In the genomic region with DNA sequence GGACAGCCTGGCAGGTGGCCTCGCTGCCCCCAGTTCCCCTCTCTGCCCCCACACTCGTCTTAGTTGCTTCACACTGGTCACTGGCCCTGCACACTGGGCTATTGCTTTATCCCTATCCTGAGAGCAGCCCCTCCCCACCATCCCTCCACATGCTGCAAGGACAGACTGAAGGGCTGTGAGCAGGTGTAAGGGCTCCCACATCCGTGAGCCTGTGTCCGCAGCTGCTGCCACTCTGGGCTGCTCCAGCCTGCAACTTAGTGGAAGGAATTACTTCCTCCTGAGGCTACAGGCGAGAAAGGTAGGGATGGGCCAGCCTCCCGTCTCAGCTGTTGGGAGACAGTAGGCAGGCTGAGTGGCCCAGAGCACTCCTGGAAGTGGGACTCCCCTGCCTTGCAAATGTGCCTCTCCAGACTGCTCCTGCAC, we compare ENCODE assay signal across 21 cellular contexts. TPM values are rescaled to one million over a fixed set of nuclear protein-coding genes. Genes with fewer than 3 reads are reported as not detected.
DNase-seq lines count a peak whose midpoint lies in the region; ATAC-seq, FAIRE-seq and TF ChIP-seq lines count a peak whose summit lies in the region.
"Had no signal": no experiment of that assay in that cellular context is flagged by ENCODE, and none has a peak within 500 bp of the region (broad histone marks: within the 10 kb centered on the region; RNA-seq: fewer than 3 reads in every experiment).

No MANE protein-coding gene starts in this region.

- TF ChIP-seq CTCF in Panc1 (IDR thresholded peaks at IDR 0.05) = no peak
- TF ChIP-seq CTCF in HepG2 (CRISPR knock-in tag; IDR thresholded peaks at IDR 0.05) = no peak
- TF ChIP-seq CTCF in stomach (IDR thresholded peaks at IDR 0.05) = no peak

- H3K4me1 ChIP-seq in Panc1 (ENCODE audit: control insufficient read depth, insufficient read depth, low read length) = peaks cover 3% of the 10 kb centered on the region; the same call in 1 of the 2 replicates
- H3K4me1 ChIP-seq in HepG2 (ENCODE audit: insufficient read depth, low read length) = peaks cover 27% of the 10 kb centered on the region
- peaks cover 36 to 85% (median 70%) of the 10 kb centered on the region in 4 donors for H3K4me1 ChIP-seq in stomach
- no peaks in the 10 kb centered on the region for H3K4me1 ChIP-seq in effector memory CD4-positive, alpha-beta T cell (ENCODE audit: control insufficient read depth, insufficient read depth, low read length, poor library complexity, severe bottlenecking)
- H3K4me1 ChIP-seq: HAP-1 had no signal

- ATAC-seq in Panc1 (0 out of 2 replicates have a peak, but pooled peaks have one; percentile 9), HepG2 (no peak), HG03196 (IDR thresholded peaks at IDR 0.05; ENCODE audit: unreplicated experiment) (no peak)

- in situ Hi-C loops in Panc1 (cut with HindIII; ENCODE audit: low pct_unique_long_range_greater_than_20kb, low sequenced_read_pairs) (no loop called here), HepG2 (cut with HindIII; ENCODE audit: extremely low pct_ligation_motif_present, low pct_unique_long_range_greater_than_20kb) (no loop called here)

- CTCF ChIA-PET in Panc1 (lab: Charles Lee) (no interaction called here), HepG2 (lab: Yijun Ruan, JAX; ENCODE audit: low intra/inter-chr PET ratio, low total read pairs) (no interaction called here)

- no peaks in the 10 kb centered on the region for H3K36me3 ChIP-seq in Panc1 (ENCODE audit: control insufficient read depth, insufficient read depth, low read length)
- H3K36me3 ChIP-seq in HepG2 (replicated peaks in 1 of 2; ENCODE audit: control insufficient read depth in 1 of 2, insufficient read depth in 2 of 2, low read length in 2 of 2) = peaks cover 7 to 11% of the 10 kb centered on the region in 2 experiments; a peak in 3 of 5 replicates
- H3K36me3 ChIP-seq in stomach = peaks cover 0 to 27% (median 17%) of the 10 kb centered on the region in 4 donors
- peaks cover 3% of the 10 kb centered on the region for H3K36me3 ChIP-seq in effector memory CD4-positive, alpha-beta T cell (ENCODE audit: control insufficient read depth, insufficient read depth, low read length)
- H3K36me3 ChIP-seq: HAP-1 had no signal

- H3K9ac ChIP-seq in HepG2 (ENCODE audit: insufficient read depth, low read depth, low read length) = no peak overlapping the region

- no peak overlapping the region for H3K4me2 ChIP-seq in HepG2 (ENCODE audit: low read depth, low read length)

- no peak for FAIRE-seq in HepG2 (lab: Jason Lieb, UNC)
- FAIRE-seq: frontal cortex, GM12892 had no signal

- no peak overlapping the region for H3K4me3 ChIP-seq in Panc1 (ENCODE audit: low read depth in 2 of 2, low read length in 2 of 2)
- no peak overlapping the region for H3K4me3 ChIP-seq in HepG2 (replicated peaks in 1 of 3; ENCODE audit: insufficient read depth in 1 of 3, low read depth in 2 of 3, low read length in 3 of 3)
- no peak overlapping the region for H3K4me3 ChIP-seq in stomach
- no peak overlapping the region for H3K4me3 ChIP-seq in effector memory CD4-positive, alpha-beta T cell (ENCODE audit: insufficient read depth, low read depth, low read length, poor library complexity, severe bottlenecking)
- H3K4me3 ChIP-seq: dorsolateral prefrontal cortex, HAP-1 had no signal

- H2AFZ ChIP-seq in HepG2 (ENCODE audit: low read length) = no peak overlapping the region

- TF ChIP-seq RAD21 in HepG2 (CRISPR knock-in tag; IDR thresholded peaks at IDR 0.05) = no peak

- no peak for TF ChIP-seq EP300 in HepG2 (IDR thresholded peaks at IDR 0.05; ENCODE audit: low read depth in 2 of 2, low read length in 2 of 2)
- no peak for TF ChIP-seq EP300 in HepG2 (CRISPR knock-in tag; IDR thresholded peaks at IDR 0.05; ENCODE audit: borderline replicate concordance)
- TF ChIP-seq EP300 in stomach (IDR thresholded peaks at IDR 0.05) = no peak

- peaks cover 3% of the 10 kb centered on the region for H3K79me2 ChIP-seq in HepG2 (ENCODE audit: insufficient read depth, low read length)

- TF ChIP-seq POLR2A in HepG2 (IDR thresholded peaks at IDR 0.05; ENCODE audit: insufficient read depth in 1 of 2, low read depth in 2 of 2, low read length in 2 of 2) (no peak), stomach (IDR thresholded peaks at IDR 0.05) (no peak)

- H4K20me1 ChIP-seq in HepG2 (ENCODE audit: insufficient read depth, low read length) = peaks cover 2% of the 10 kb centered on the region; the same call in 1 of the 2 replicates

- DNase-seq in Panc1 (ENCODE audit: low read depth, low spot score) (no peak), HepG2 (ENCODE audit: low spot score) (no peak), stomach (no peak), NCI-H2196 (lab: John Stamatoyannopoulos, UW; ENCODE audit: unreplicated experiment) (no peak)
- no peak for DNase-seq in effector memory CD4-positive, alpha-beta T cell
- DNase-seq: activated gamma-delta T cell; amygdala; caudate nucleus; CD4-positive, alpha-beta T cell; dorsolateral prefrontal cortex; erythroblast; mesendoderm; NCI-H2171; NCI-H82; SIG-M5 had no signal

- intact Hi-C loops in Panc1 (cut with micrococcal nuclease; ENCODE audit: unreplicated experiment) (no loop called here), HepG2 (cut with micrococcal nuclease; ENCODE audit: unreplicated experiment) (no loop called here), stomach (cut with DNase I; ENCODE audit: low total_unique reads) (no loop called here)

- no TSS peak for BruUV-seq in Panc1 (replicated peaks; lab: Mats Ljungman, UMichigan)
- BruUV-seq in HepG2 (replicated peaks; lab: Mats Ljungman, UMichigan) = no TSS peak

- POLR2A ChIA-PET in Panc1 (lab: Charles Lee) = no interaction called here
- POLR2A ChIA-PET in HepG2 (lab: Yijun Ruan, JAX) = interaction anchor here (1.0 to 1.7 kb wide), 3 partner anchors 12 to 31 kb away, joined by 3 to 7 read pairs (median 3); partner anchors contain the start of genes ACTR3C, LRRC61 and REPIN1

- WGBS in HepG2 (ENCODE audit: low lambda C conversion rate) = 98% methylated on average over 5 of the region's 6 CpGs
- 77 to 100% (median 87%) methylated on average over 4 to 6 of the region's 6 CpGs for WGBS in stomach, 5 donors

- no peak overlapping the region for H3K27ac ChIP-seq in Panc1 (ENCODE audit: low read length)
- no peak overlapping the region for H3K27ac ChIP-seq in HepG2 (ENCODE audit: extremely low read length, insufficient read depth, low read length)
- H3K27ac ChIP-seq in stomach = peak overlapping the region in 3 of 5 donors; percentile 3 to 61 (median 29)
- no peak overlapping the region for H3K27ac ChIP-seq in effector memory CD4-positive, alpha-beta T cell (ENCODE audit: insufficient read depth, low read length, poor library complexity, severe bottlenecking)
- H3K27ac ChIP-seq: dorsolateral prefrontal cortex had no signal

- no peaks in the 10 kb centered on the region for H3K27me3 ChIP-seq in Panc1 (ENCODE audit: control insufficient read depth, insufficient read depth, low read length)
- H3K27me3 ChIP-seq in HepG2 (ENCODE audit: control insufficient read depth in 1 of 2, insufficient read depth in 2 of 2, low read length in 2 of 2) = no peaks in the 10 kb centered on the region; a peak in 1 of 5 replicates
- peaks cover 0 to 24% (median 13%) of the 10 kb centered on the region in 3 donors for H3K27me3 ChIP-seq in stomach
- H3K27me3 ChIP-seq in effector memory CD4-positive, alpha-beta T cell (replicated peaks; ENCODE audit: control insufficient read depth, insufficient read depth, low read length, poor library complexity, severe bottlenecking) = peaks cover 10% of the 10 kb centered on the region

- H3K9me3 ChIP-seq in Panc1 (ENCODE audit: control insufficient read depth, insufficient read depth, low read depth, low read length) (no peaks in the 10 kb centered on the region), HepG2 (ENCODE audit: low read length) (no peaks in the 10 kb centered on the region), stomach (no peaks in the 10 kb centered on the region)
- H3K9me3 ChIP-seq in effector memory CD4-positive, alpha-beta T cell (ENCODE audit: control insufficient read depth, low read length) = no peaks in the 10 kb centered on the region
- H3K9me3 ChIP-seq: HAP-1 had no signal

RNA-seq across cellular contexts. Expression of gene RARRES2, which starts 3.8 kb away (rescaled TPM):
- total RNA-seq in Panc1 (2021; ENCODE audit: unreplicated experiment) = 1.1 TPM
- not detected for polyA plus RNA-seq in Panc1 (2012; ENCODE audit: insufficient read length)
- 94.6 and 172 TPM in 2 replicates for total RNA-seq in HepG2 (2016; rRNA removed; fragmentation: Illumina TruSeq; extraction: Trizol)
- 63.6 and 75.7 TPM in 2 replicates for total RNA-seq in HepG2 (2016; cell fraction: cytosol; rRNA removed; fragmentation: Illumina TruSeq; extraction: Trizol; ENCODE audit: low read depth)
- total RNA-seq in HepG2 (2016; cell fraction: insoluble cytoplasmic fraction; rRNA removed; fragmentation: Illumina TruSeq; extraction: Trizol) = 93.3 and 178 TPM in 2 replicates
- 68.9 and 86.6 TPM in 2 replicates for total RNA-seq in HepG2 (2016; cell fraction: membrane; rRNA removed; fragmentation: Illumina TruSeq; extraction: Trizol)
- total RNA-seq in HepG2 (2016; cell fraction: nucleus; rRNA removed; fragmentation: Illumina TruSeq; extraction: Trizol) = 126 and 156 TPM in 2 replicates
- polyA plus RNA-seq in HepG2 (2011; rRNA removed) = 134 and 157 TPM in 2 replicates
- 197 and 233 TPM in 2 replicates for polyA plus RNA-seq in HepG2 (2011; cell fraction: cytosol; rRNA removed)
- 164 and 202 TPM in 2 replicates for polyA plus RNA-seq in HepG2 (2011; cell fraction: nucleus; rRNA removed)
- 37.9 and 77.4 TPM in 2 replicates for polyA plus RNA-seq in HepG2 (2012)
- 96.7 and 115 TPM in 2 replicates for polyA plus RNA-seq in HepG2 (2016; cell fraction: cytosol; fragmentation: Illumina TruSeq; extraction: Trizol; ENCODE audit: low read depth)
- 134 and 138 TPM in 2 replicates for polyA plus RNA-seq in HepG2 (2016; cell fraction: insoluble cytoplasmic fraction; fragmentation: Illumina TruSeq; extraction: Trizol; ENCODE audit: low read depth)
- polyA plus RNA-seq in HepG2 (2016; cell fraction: membrane; fragmentation: Illumina TruSeq; extraction: Trizol; ENCODE audit: low read depth) = 82.1 and 99.5 TPM in 2 replicates
- polyA plus RNA-seq in HepG2 (2016; cell fraction: nucleus; fragmentation: Illumina TruSeq; extraction: Trizol; ENCODE audit: insufficient read depth, low read depth) = 420 and 455 TPM in 2 replicates
- 22.1 TPM in 1 of 2 replicates, not detected in the other for polyA minus RNA-seq in HepG2 (2011; rRNA and poly(A)+ RNA removed; ENCODE audit: low replicate concordance)
- 17.4 and 20.0 TPM in 2 replicates for polyA minus RNA-seq in HepG2 (2011; cell fraction: cytosol; rRNA and poly(A)+ RNA removed)
- 6.1 and 7.3 TPM in 2 replicates for polyA minus RNA-seq in HepG2 (2011; cell fraction: nucleus; rRNA and poly(A)+ RNA removed)
- 100 to 1,000 TPM in 1 of 5 donors, 10 to 100 TPM in 4; 33.5 to 244 (median 70.9) TPM for total RNA-seq in stomach
- 100 to 1,000 TPM; 161 to 232 (median 197) TPM for polyA plus RNA-seq in stomach
- total RNA-seq: CD4-positive, alpha-beta T cell; pulmonary artery endothelial cell had no signal

RNA-seq across cellular contexts. Expression of gene ACTR3C, which starts 14.3 kb away (rescaled TPM):
- total RNA-seq in Panc1 (2021; ENCODE audit: unreplicated experiment) = 6.5 TPM
- polyA plus RNA-seq in Panc1 (2012; ENCODE audit: insufficient read length) = 2.8 TPM
- 4.1 and 7.5 TPM in 2 replicates for total RNA-seq in HepG2 (2016; rRNA removed; fragmentation: Illumina TruSeq; extraction: Trizol)
- total RNA-seq in HepG2 (2016; cell fraction: cytosol; rRNA removed; fragmentation: Illumina TruSeq; extraction: Trizol; ENCODE audit: low read depth) = 7.2 and 7.8 TPM in 2 replicates
- total RNA-seq in HepG2 (2016; cell fraction: insoluble cytoplasmic fraction; rRNA removed; fragmentation: Illumina TruSeq; extraction: Trizol) = 3.7 and 6.7 TPM in 2 replicates
- 4.8 and 5.6 TPM in 2 replicates for total RNA-seq in HepG2 (2016; cell fraction: membrane; rRNA removed; fragmentation: Illumina TruSeq; extraction: Trizol)
- total RNA-seq in HepG2 (2016; cell fraction: nucleus; rRNA removed; fragmentation: Illumina TruSeq; extraction: Trizol) = 17.1 and 19.7 TPM in 2 replicates
- 3.2 and 3.8 TPM in 2 replicates for polyA plus RNA-seq in HepG2 (2011; rRNA removed)
- 2.5 and 2.7 TPM in 2 replicates for polyA plus RNA-seq in HepG2 (2011; cell fraction: cytosol; rRNA removed)
- 4.0 and 4.3 TPM in 2 replicates for polyA plus RNA-seq in HepG2 (2011; cell fraction: nucleus; rRNA removed)
- polyA plus RNA-seq in HepG2 (2012) = 1.2 and 1.4 TPM in 2 replicates
- 0.95 and 2.7 TPM in 2 replicates for polyA plus RNA-seq in HepG2 (2016; cell fraction: cytosol; fragmentation: Illumina TruSeq; extraction: Trizol; ENCODE audit: low read depth)
- polyA plus RNA-seq in HepG2 (2016; cell fraction: insoluble cytoplasmic fraction; fragmentation: Illumina TruSeq; extraction: Trizol; ENCODE audit: low read depth) = 1.9 and 3.9 TPM in 2 replicates
- polyA plus RNA-seq in HepG2 (2016; cell fraction: membrane; fragmentation: Illumina TruSeq; extraction: Trizol; ENCODE audit: low read depth) = 1.4 and 1.6 TPM in 2 replicates
- 4.9 and 8.0 TPM in 2 replicates for polyA plus RNA-seq in HepG2 (2016; cell fraction: nucleus; fragmentation: Illumina TruSeq; extraction: Trizol; ENCODE audit: insufficient read depth, low read depth)
- 10.0 and 39.9 TPM in 2 replicates for polyA minus RNA-seq in HepG2 (2011; rRNA and poly(A)+ RNA removed; ENCODE audit: low replicate concordance)
- polyA minus RNA-seq in HepG2 (2011; cell fraction: cytosol; rRNA and poly(A)+ RNA removed) = 2.6 and 3.3 TPM in 2 replicates
- polyA minus RNA-seq in HepG2 (2011; cell fraction: nucleus; rRNA and poly(A)+ RNA removed) = 44.3 and 59.4 TPM in 2 replicates
- 10 to 100 TPM in 3 of 5 donors, 1 to 10 TPM in 2; 2.3 to 68.7 (median 16.2) TPM for total RNA-seq in stomach
- polyA plus RNA-seq in stomach = 10 to 100 TPM in 1 of 3 donors, 1 to 10 TPM in 2; 3.1 to 10.1 (median 7.0) TPM
- polyA plus RNA-seq: neural cell had no signal

RNA-seq across cellular contexts. Expression of gene LRRC61, which starts 14.5 kb away (rescaled TPM):
- total RNA-seq in Panc1 (2021; ENCODE audit: unreplicated experiment) (13.8 TPM), HepG2 (2016; rRNA removed; fragmentation: Illumina TruSeq; extraction: Trizol) (34.8 and 38.4 TPM in 2 replicates), stomach (10 to 100 TPM in 3 of 5 donors, not detected in 2; 11.6 to 15.9 (median 14.2) TPM)
- 24.0 TPM for polyA plus RNA-seq in Panc1 (2012; ENCODE audit: insufficient read length)
- total RNA-seq in HepG2 (2016; cell fraction: cytosol; rRNA removed; fragmentation: Illumina TruSeq; extraction: Trizol; ENCODE audit: low read depth) = 10.3 and 10.8 TPM in 2 replicates
- 30.5 and 35.2 TPM in 2 replicates for total RNA-seq in HepG2 (2016; cell fraction: insoluble cytoplasmic fraction; rRNA removed; fragmentation: Illumina TruSeq; extraction: Trizol)
- total RNA-seq in HepG2 (2016; cell fraction: membrane; rRNA removed; fragmentation: Illumina TruSeq; extraction: Trizol) = 34.2 and 36.9 TPM in 2 replicates
- total RNA-seq in HepG2 (2016; cell fraction: nucleus; rRNA removed; fragmentation: Illumina TruSeq; extraction: Trizol) = 25.0 and 31.2 TPM in 2 replicates
- polyA plus RNA-seq in HepG2 (2011; rRNA removed) (33.0 and 42.2 TPM in 2 replicates), stomach (1 to 10 TPM; 5.6 to 7.6 (median 7.4) TPM)
- 34.7 and 58.3 TPM in 2 replicates for polyA plus RNA-seq in HepG2 (2011; cell fraction: cytosol; rRNA removed)
- 25.0 and 33.0 TPM in 2 replicates for polyA plus RNA-seq in HepG2 (2011; cell fraction: nucleus; rRNA removed)
- polyA plus RNA-seq in HepG2 (2012) = 22.2 and 36.3 TPM in 2 replicates
- polyA plus RNA-seq in HepG2 (2016; cell fraction: cytosol; fragmentation: Illumina TruSeq; extraction: Trizol; ENCODE audit: low read depth) = 19.9 and 25.0 TPM in 2 replicates
- 36.4 and 46.3 TPM in 2 replicates for polyA plus RNA-seq in HepG2 (2016; cell fraction: insoluble cytoplasmic fraction; fragmentation: Illumina TruSeq; extraction: Trizol; ENCODE audit: low read depth)
- 41.1 and 42.5 TPM in 2 replicates for polyA plus RNA-seq in HepG2 (2016; cell fraction: membrane; fragmentation: Illumina TruSeq; extraction: Trizol; ENCODE audit: low read depth)
- polyA plus RNA-seq in HepG2 (2016; cell fraction: nucleus; fragmentation: Illumina TruSeq; extraction: Trizol; ENCODE audit: insufficient read depth, low read depth) = 34.8 and 36.2 TPM in 2 replicates
- 45.8 and 71.1 TPM in 2 replicates for polyA minus RNA-seq in HepG2 (2011; rRNA and poly(A)+ RNA removed; ENCODE audit: low replicate concordance)
- polyA minus RNA-seq in HepG2 (2011; cell fraction: cytosol; rRNA and poly(A)+ RNA removed) = 33.7 and 34.5 TPM in 2 replicates
- 13.3 and 15.4 TPM in 2 replicates for polyA minus RNA-seq in HepG2 (2011; cell fraction: nucleus; rRNA and poly(A)+ RNA removed)

RNA-seq across cellular contexts. Expression of gene REPIN1, which starts 31.0 kb away (rescaled TPM):
- total RNA-seq in Panc1 (2021; ENCODE audit: unreplicated experiment) (209 TPM), HepG2 (2016; rRNA removed; fragmentation: Illumina TruSeq; extraction: Trizol) (86.4 and 108 TPM in 2 replicates), stomach (100 to 1,000 TPM in 3 of 5 donors, 10 to 100 TPM in 2; 44.2 to 298 (median 104) TPM)
- 158 TPM for polyA plus RNA-seq in Panc1 (2012; ENCODE audit: insufficient read length)
- 34.3 and 36.1 TPM in 2 replicates for total RNA-seq in HepG2 (2016; cell fraction: cytosol; rRNA removed; fragmentation: Illumina TruSeq; extraction: Trizol; ENCODE audit: low read depth)
- total RNA-seq in HepG2 (2016; cell fraction: insoluble cytoplasmic fraction; rRNA removed; fragmentation: Illumina TruSeq; extraction: Trizol) = 77.5 and 106 TPM in 2 replicates
- total RNA-seq in HepG2 (2016; cell fraction: membrane; rRNA removed; fragmentation: Illumina TruSeq; extraction: Trizol) = 112 and 119 TPM in 2 replicates
- total RNA-seq in HepG2 (2016; cell fraction: nucleus; rRNA removed; fragmentation: Illumina TruSeq; extraction: Trizol) = 81.1 and 91.5 TPM in 2 replicates
- polyA plus RNA-seq in HepG2 (2011; rRNA removed) (69.9 and 87.9 TPM in 2 replicates), stomach (10 to 100 TPM; 35.9 to 41.5 (median 36.4) TPM)
- 58.9 and 82.1 TPM in 2 replicates for polyA plus RNA-seq in HepG2 (2011; cell fraction: cytosol; rRNA removed)
- 189 and 195 TPM in 2 replicates for polyA plus RNA-seq in HepG2 (2011; cell fraction: nucleus; rRNA removed)
- polyA plus RNA-seq in HepG2 (2012) = 52.5 and 64.7 TPM in 2 replicates
- 22.0 and 24.7 TPM in 2 replicates for polyA plus RNA-seq in HepG2 (2016; cell fraction: cytosol; fragmentation: Illumina TruSeq; extraction: Trizol; ENCODE audit: low read depth)
- polyA plus RNA-seq in HepG2 (2016; cell fraction: insoluble cytoplasmic fraction; fragmentation: Illumina TruSeq; extraction: Trizol; ENCODE audit: low read depth) = 82.2 and 105 TPM in 2 replicates
- polyA plus RNA-seq in HepG2 (2016; cell fraction: membrane; fragmentation: Illumina TruSeq; extraction: Trizol; ENCODE audit: low read depth) = 77.8 and 77.9 TPM in 2 replicates
- polyA plus RNA-seq in HepG2 (2016; cell fraction: nucleus; fragmentation: Illumina TruSeq; extraction: Trizol; ENCODE audit: insufficient read depth, low read depth) = 138 and 155 TPM in 2 replicates
- 81.7 and 98.0 TPM in 2 replicates for polyA minus RNA-seq in HepG2 (2011; rRNA and poly(A)+ RNA removed; ENCODE audit: low replicate concordance)
- polyA minus RNA-seq in HepG2 (2011; cell fraction: cytosol; rRNA and poly(A)+ RNA removed) = 35.3 and 35.6 TPM in 2 replicates
- polyA minus RNA-seq in HepG2 (2011; cell fraction: nucleus; rRNA and poly(A)+ RNA removed) = 50.5 and 54.6 TPM in 2 replicates

RNA-seq across cellular contexts. Expression of gene ZNF775, which starts 41.5 kb away (rescaled TPM):
- 14.7 TPM for total RNA-seq in Panc1 (2021; ENCODE audit: unreplicated experiment)
- polyA plus RNA-seq in Panc1 (2012; ENCODE audit: insufficient read length) = 14.8 TPM
- 3.1 and 4.5 TPM in 2 replicates for total RNA-seq in HepG2 (2016; rRNA removed; fragmentation: Illumina TruSeq; extraction: Trizol)
- total RNA-seq in HepG2 (2016; cell fraction: cytosol; rRNA removed; fragmentation: Illumina TruSeq; extraction: Trizol; ENCODE audit: low read depth) = 0.71 TPM in 2 replicates
- total RNA-seq in HepG2 (2016; cell fraction: insoluble cytoplasmic fraction; rRNA removed; fragmentation: Illumina TruSeq; extraction: Trizol) = 3.6 and 3.8 TPM in 2 replicates
- total RNA-seq in HepG2 (2016; cell fraction: membrane; rRNA removed; fragmentation: Illumina TruSeq; extraction: Trizol) = 1.9 and 2.5 TPM in 2 replicates
- 1.8 and 3.2 TPM in 2 replicates for total RNA-seq in HepG2 (2016; cell fraction: nucleus; rRNA removed; fragmentation: Illumina TruSeq; extraction: Trizol)
- 3.2 and 3.8 TPM in 2 replicates for polyA plus RNA-seq in HepG2 (2011; rRNA removed)
- polyA plus RNA-seq in HepG2 (2011; cell fraction: cytosol; rRNA removed) = 2.6 and 4.5 TPM in 2 replicates
- polyA plus RNA-seq in HepG2 (2011; cell fraction: nucleus; rRNA removed) = 5.8 and 5.9 TPM in 2 replicates
- 2.1 and 3.1 TPM in 2 replicates for polyA plus RNA-seq in HepG2 (2012)
- 0.67 and 0.68 TPM in 2 replicates for polyA plus RNA-seq in HepG2 (2016; cell fraction: cytosol; fragmentation: Illumina TruSeq; extraction: Trizol; ENCODE audit: low read depth)
- polyA plus RNA-seq in HepG2 (2016; cell fraction: insoluble cytoplasmic fraction; fragmentation: Illumina TruSeq; extraction: Trizol; ENCODE audit: low read depth) = 3.7 and 4.2 TPM in 2 replicates
- 1.2 and 1.8 TPM in 2 replicates for polyA plus RNA-seq in HepG2 (2016; cell fraction: membrane; fragmentation: Illumina TruSeq; extraction: Trizol; ENCODE audit: low read depth)
- polyA plus RNA-seq in HepG2 (2016; cell fraction: nucleus; fragmentation: Illumina TruSeq; extraction: Trizol; ENCODE audit: insufficient read depth, low read depth) = 5.2 and 9.1 TPM in 2 replicates
- polyA minus RNA-seq in HepG2 (2011; rRNA and poly(A)+ RNA removed; ENCODE audit: low replicate concordance) = 0.37 and 3.7 TPM in 2 replicates
- 2.5 and 3.9 TPM in 2 replicates for polyA minus RNA-seq in HepG2 (2011; cell fraction: cytosol; rRNA and poly(A)+ RNA removed)
- 1.8 and 2.4 TPM in 2 replicates for polyA minus RNA-seq in HepG2 (2011; cell fraction: nucleus; rRNA and poly(A)+ RNA removed)
- total RNA-seq in stomach = 10 to 100 TPM in 2 of 5 donors, 1 to 10 TPM in 1, not detected in 2; 2.0 to 17.0 (median 14.8) TPM
- 1 to 10 TPM; 1.8 to 2.6 (median 2.4) TPM for polyA plus RNA-seq in stomach

Comparison
In these comparisons a context has a peak if more than half of its experiments do, and no peak if none do; other contexts are left out.
1. H3K27ac ChIP-seq: peak in stomach (3 of 5); none in Panc1 (single experiment), HepG2 (single experiment) and effector memory CD4-positive, alpha-beta T cell (single experiment).
2. RNA of gene RARRES2, which starts 3.8 kb away (total RNA-seq): 63.6 to 178 TPM in HepG2 and 33.5 to 244 TPM in stomach; 1.1 TPM in Panc1 (single experiment); every median in the first group is over 10 times any median in the second.